ENCODE assay signal across 20 cellular contexts in the genomic region with DNA sequence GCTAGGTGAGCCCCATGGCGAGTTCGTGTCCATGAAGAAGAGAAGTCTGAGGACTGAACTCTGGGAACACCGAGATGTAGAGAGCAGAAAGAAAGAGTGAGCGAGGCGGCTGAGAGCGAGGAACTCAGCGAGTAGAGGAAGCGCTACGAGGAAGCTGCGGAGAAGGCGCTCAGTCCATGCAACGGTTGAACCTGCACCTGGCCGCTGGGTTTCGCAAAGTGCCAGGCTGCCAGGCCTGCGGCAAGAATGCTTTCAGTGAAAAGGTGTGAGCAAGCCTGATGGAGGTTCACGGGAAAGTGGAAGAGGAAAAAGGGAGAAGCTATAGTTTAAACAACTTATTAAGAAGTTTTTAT.
"Had no signal": no experiment of that assay in that cellular context is flagged by ENCODE, and none has a peak within 500 bp of the region (broad histone marks: within the 10 kb centered on the region; RNA-seq: fewer than 3 reads in every experiment).

No MANE protein-coding gene starts in this region.

- H3K27ac ChIP-seq: KMS-11 had no signal

- H3K4me1 Mint-ChIP-seq: IgD-negative memory B cell had no signal

- ATAC-seq: HepG2, K562 had no signal

- H3K36me3 Mint-ChIP-seq: IgD-negative memory B cell had no signal

- DNase-seq: Kasumi-1, MM.1S, NCI-H1092 treated with DMSO at 0.1 percent for 48 hours, NCI-H1436, NCI-H187, NCI-H2081, NCI-H2107, NCI-H2227 treated with DMSO at 0.1 percent for 48 hours, NCI-H446, NCI-H510A, NCI-H524 treated with DMSO at 0.1 percent for 48 hours, NCI-H69, NCI-H774, RPMI8226, SHP77, SK-N-SH had no signal

- H3K27me3 Mint-ChIP-seq: IgD-negative memory B cell had no signal

- H3K9me3 ChIP-seq: SK-N-SH had no signal

- H3K4me3 Mint-ChIP-seq: IgD-negative memory B cell had no signal

- H3K4me3 ChIP-seq: K562 had no signal

- H3K27ac Mint-ChIP-seq: IgD-negative memory B cell had no signal
